In genomic region chr12:66751432-66752113, GRCh38 we compare ENCODE assay signal across 23 cellular contexts.
DNase-seq lines count a peak whose midpoint lies in the region; ATAC-seq and TF ChIP-seq lines count a peak whose summit lies in the region.
"Had no signal": no experiment of that assay in that cellular context is flagged by ENCODE, and none has a peak within 500 bp of the region (broad histone marks: within the 10 kb centered on the region; RNA-seq: fewer than 3 reads in every experiment).

No MANE protein-coding gene starts in this region.

- H2BK5ac ChIP-seq in mesenchymal stem cell (ENCODE audit: low read depth, low read length, poor library complexity, severe bottlenecking) = no peak overlapping the region

- no peak overlapping the region for H3K14ac ChIP-seq in mesenchymal stem cell (ENCODE audit: low read length in 2 of 2)

- no CpG with 5 or more reads among the region's 1 CpG for WGBS in mesenchymal stem cell

- H3K9me3 ChIP-seq in mesenchymal stem cell (ENCODE audit: control insufficient read depth, low read length) = no peaks in the 10 kb centered on the region
- H3K9me3 ChIP-seq: Caco-2 had no signal

- no peaks in the 10 kb centered on the region for H3K36me3 ChIP-seq in mesenchymal stem cell (ENCODE audit: control insufficient read depth in 1 of 2, insufficient read depth in 2 of 2, low read depth in 1 of 2, low read length in 2 of 2)

- H3K4me3 ChIP-seq in epithelial cell of esophagus (ENCODE audit: low read length) = no peak overlapping the region
- no peak overlapping the region for H3K4me3 ChIP-seq in mesenchymal stem cell (ENCODE audit: insufficient read depth in 1 of 2, low read depth in 1 of 2, low read length in 2 of 2)

- H3K4me1 ChIP-seq in mesenchymal stem cell (ENCODE audit: control insufficient read depth, insufficient read depth, low read depth, low read length) = no peaks in the 10 kb centered on the region
- H3K4me1 ChIP-seq: Caco-2 had no signal

- TF ChIP-seq CTCF in epithelial cell of esophagus (IDR thresholded peaks at IDR 0.05; ENCODE audit: insufficient read depth, low read depth, low read length, missing control alignments) = no peak

- no peak overlapping the region for H4K8ac ChIP-seq in mesenchymal stem cell (ENCODE audit: low read length)

- H2AK5ac ChIP-seq in mesenchymal stem cell (ENCODE audit: low read length, severe bottlenecking) = no peak overlapping the region

- H3K27ac ChIP-seq in mesenchymal stem cell (ENCODE audit: low read length, poor library complexity, severe bottlenecking) = no peak overlapping the region
- H3K27ac ChIP-seq: 22Rv1, C4-2B, RWPE1 had no signal

- no peak overlapping the region for H3K4ac ChIP-seq in mesenchymal stem cell (ENCODE audit: low read depth in 1 of 2, low read length in 2 of 2)

- H2BK15ac ChIP-seq in mesenchymal stem cell (ENCODE audit: low read depth, poor library complexity, severe bottlenecking) = no peak overlapping the region

- ATAC-seq in GM21447 (IDR thresholded peaks at IDR 0.05; ENCODE audit: unreplicated experiment) = no peak
- ATAC-seq: CD8-positive, alpha-beta T cell; Panc1 had no signal

- H3K18ac ChIP-seq in mesenchymal stem cell (ENCODE audit: low read depth in 1 of 2, low read length in 2 of 2) = no peak overlapping the region

- no peak overlapping the region for H3K23ac ChIP-seq in mesenchymal stem cell (ENCODE audit: low read length in 2 of 2)

- H4K91ac ChIP-seq in mesenchymal stem cell (ENCODE audit: low read length) = no peak overlapping the region

- no peak overlapping the region for H2BK12ac ChIP-seq in mesenchymal stem cell (ENCODE audit: low read length in 2 of 2)

- no peak overlapping the region for H3K4me2 ChIP-seq in mesenchymal stem cell (ENCODE audit: low read length, poor library complexity, severe bottlenecking)

- DNase-seq in DMS53 (lab: John Stamatoyannopoulos, UW) (peak; percentile 19), DMS53 treated with DMSO at 0.1 percent for 48 hours (lab: John Stamatoyannopoulos, UW; ENCODE audit: unreplicated experiment) (no peak), NCI-H69 (lab: John Stamatoyannopoulos, UW) (peak; percentile 20), epithelial cell of esophagus (ENCODE audit: low read depth) (peak; percentile 14), mesenchymal stem cell (no peak)
- no peak for DNase-seq in activated naive CD4-positive, alpha-beta T cell treated with anti-CD3 and anti-CD28 coated beads, Interleukin-2, amount 50 U/mL, for 16 hours
- DNase-seq: Caco-2; CD8-positive, alpha-beta T cell; GOT3; HCEC 1CT; Karpas-422; NCI-H1105 treated with DMSO at 0.1 percent for 48 hours; NCI-H146; NCI-H1930; NCI-H2107; NCI-H524; NCI-H82; SHP77 had no signal

- H3K9ac ChIP-seq in mesenchymal stem cell (ENCODE audit: low read length) = no peak overlapping the region

- H2BK120ac ChIP-seq in mesenchymal stem cell (ENCODE audit: low read depth, low read length) = no peak overlapping the region

- H3K79me1 ChIP-seq in mesenchymal stem cell (replicated peaks; ENCODE audit: low read length, poor library complexity, severe bottlenecking) = no peaks in the 10 kb centered on the region

- no peak overlapping the region for H2AFZ ChIP-seq in mesenchymal stem cell (ENCODE audit: low read depth, low read length)

- H3K27me3 ChIP-seq in mesenchymal stem cell (ENCODE audit: control insufficient read depth in 1 of 2, insufficient read depth in 1 of 2, low read length in 2 of 2) = peaks cover 5 to 22% of the 10 kb centered on the region in 2 experiments

Comparison
In these comparisons a context has a peak if more than half of its experiments do, and no peak if none do; other contexts are left out.
1. DNase-seq: peak in DMS53 (single experiment), NCI-H69 (single experiment) and epithelial cell of esophagus (single experiment); none in DMS53 treated with DMSO at 0.1 percent for 48 hours (single experiment), activated naive CD4-positive, alpha-beta T cell treated with anti-CD3 and anti-CD28 coated beads, Interleukin-2, amount 50 U/mL, for 16 hours (single experiment) and mesenchymal stem cell (single experiment).